Comparison of ENCODE assay signal across 1 cellular context in the genomic region with DNA sequence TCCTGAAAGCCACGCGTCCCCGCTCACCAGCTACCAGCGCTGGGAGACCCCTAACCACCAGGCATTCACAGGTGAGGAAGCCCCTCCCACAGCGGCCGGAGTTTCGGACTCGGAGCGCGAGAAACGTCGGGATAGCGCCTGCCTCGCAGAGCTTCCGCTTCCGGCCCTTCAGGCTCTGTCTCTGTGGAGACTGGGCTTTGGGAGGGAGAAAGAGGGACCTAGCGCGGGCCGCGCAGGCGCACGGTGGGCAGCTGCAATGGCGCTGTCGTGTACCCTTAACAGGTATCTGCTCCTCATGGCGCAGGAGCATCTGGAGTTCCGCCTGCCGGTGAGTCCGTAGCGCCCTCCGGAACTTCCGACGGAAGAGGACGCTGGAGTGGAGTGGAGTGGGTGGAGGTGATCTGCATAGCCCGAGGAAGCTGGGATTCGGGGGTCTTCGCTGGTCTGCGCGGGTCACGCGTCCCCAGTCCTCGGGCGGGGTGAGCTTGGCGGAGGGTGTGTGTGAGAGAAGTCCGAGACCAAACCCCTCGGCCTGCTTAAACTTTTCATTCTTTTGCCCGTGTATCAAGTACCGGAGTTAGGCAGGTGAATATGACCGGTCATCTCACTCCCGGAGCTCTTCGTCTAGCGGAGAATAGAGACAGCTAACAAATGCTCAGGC.
A peak's percentile ranks its signal among the peaks of the same experiment; 100 is the strongest.
TF ChIP-seq lines count a peak whose summit lies in the region.

A gene (plus strand): TSS at position 246 of the 661 bp plus-strand sequence. CDS start 11 bp downstream, at position 257.

TF ChIP-seq in K562, 482 proteins besides CTCF, POLR2A, EP300 and RAD21 (continued from another document and continues in another):
- TF ChIP-seq, protein P1, sequence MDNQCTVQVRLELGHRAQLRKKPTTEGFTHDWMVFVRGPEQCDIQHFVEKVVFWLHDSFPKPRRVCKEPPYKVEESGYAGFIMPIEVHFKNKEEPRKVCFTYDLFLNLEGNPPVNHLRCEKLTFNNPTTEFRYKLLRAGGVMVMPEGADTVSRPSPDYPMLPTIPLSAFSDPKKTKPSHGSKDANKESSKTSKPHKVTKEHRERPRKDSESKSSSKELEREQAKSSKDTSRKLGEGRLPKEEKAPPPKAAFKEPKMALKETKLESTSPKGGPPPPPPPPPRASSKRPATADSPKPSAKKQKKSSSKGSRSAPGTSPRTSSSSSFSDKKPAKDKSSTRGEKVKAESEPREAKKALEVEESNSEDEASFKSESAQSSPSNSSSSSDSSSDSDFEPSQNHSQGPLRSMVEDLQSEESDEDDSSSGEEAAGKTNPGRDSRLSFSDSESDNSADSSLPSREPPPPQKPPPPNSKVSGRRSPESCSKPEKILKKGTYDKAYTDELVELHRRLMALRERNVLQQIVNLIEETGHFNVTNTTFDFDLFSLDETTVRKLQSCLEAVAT (IDR thresholded peaks at IDR 0.05): no peak
- peak; percentile 63 for TF ChIP-seq BRD9 (IDR thresholded peaks at IDR 0.05; ENCODE audit: low read depth, partially characterized antibody)
- TF ChIP-seq ZNF3 (CRISPR knock-in tag; IDR thresholded peaks at IDR 0.05): no peak
- TF ChIP-seq, protein P2, sequence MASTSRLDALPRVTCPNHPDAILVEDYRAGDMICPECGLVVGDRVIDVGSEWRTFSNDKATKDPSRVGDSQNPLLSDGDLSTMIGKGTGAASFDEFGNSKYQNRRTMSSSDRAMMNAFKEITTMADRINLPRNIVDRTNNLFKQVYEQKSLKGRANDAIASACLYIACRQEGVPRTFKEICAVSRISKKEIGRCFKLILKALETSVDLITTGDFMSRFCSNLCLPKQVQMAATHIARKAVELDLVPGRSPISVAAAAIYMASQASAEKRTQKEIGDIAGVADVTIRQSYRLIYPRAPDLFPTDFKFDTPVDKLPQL (IDR thresholded peaks at IDR 0.05; ENCODE audit: extremely low read depth, insufficient read length): no peak
- TF ChIP-seq TCF7L2 (IDR thresholded peaks at IDR 0.05; ENCODE audit: low read depth, low read length): no peak
- TF ChIP-seq, protein P3, sequence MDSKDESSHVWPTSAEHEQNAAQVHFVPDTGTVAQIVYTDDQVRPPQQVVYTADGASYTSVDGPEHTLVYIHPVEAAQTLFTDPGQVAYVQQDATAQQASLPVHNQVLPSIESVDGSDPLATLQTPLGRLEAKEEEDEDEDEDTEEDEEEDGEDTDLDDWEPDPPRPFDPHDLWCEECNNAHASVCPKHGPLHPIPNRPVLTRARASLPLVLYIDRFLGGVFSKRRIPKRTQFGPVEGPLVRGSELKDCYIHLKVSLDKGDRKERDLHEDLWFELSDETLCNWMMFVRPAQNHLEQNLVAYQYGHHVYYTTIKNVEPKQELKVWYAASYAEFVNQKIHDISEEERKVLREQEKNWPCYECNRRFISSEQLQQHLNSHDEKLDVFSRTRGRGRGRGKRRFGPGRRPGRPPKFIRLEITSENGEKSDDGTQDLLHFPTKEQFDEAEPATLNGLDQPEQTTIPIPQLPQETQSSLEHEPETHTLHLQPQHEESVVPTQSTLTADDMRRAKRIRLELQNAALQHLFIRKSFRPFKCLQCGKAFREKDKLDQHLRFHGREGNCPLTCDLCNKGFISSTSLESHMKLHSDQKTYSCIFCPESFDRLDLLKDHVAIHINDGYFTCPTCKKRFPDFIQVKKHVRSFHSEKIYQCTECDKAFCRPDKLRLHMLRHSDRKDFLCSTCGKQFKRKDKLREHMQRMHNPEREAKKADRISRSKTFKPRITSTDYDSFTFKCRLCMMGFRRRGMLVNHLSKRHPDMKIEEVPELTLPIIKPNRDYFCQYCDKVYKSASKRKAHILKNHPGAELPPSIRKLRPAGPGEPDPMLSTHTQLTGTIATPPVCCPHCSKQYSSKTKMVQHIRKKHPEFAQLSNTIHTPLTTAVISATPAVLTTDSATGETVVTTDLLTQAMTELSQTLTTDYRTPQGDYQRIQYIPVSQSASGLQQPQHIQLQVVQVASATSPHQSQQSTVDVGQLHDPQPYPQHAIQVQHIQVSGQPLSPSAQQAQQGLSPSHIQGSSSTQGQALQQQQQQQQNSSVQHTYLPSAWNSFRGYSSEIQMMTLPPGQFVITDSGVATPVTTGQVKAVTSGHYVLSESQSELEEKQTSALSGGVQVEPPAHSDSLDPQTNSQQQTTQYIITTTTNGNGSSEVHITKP (IDR thresholded peaks at IDR 0.05; ENCODE audit: partially characterized antibody): no peak
- TF ChIP-seq PCBP1 (IDR thresholded peaks at IDR 0.05; ENCODE audit: low read depth, low read length, poor library complexity, severe bottlenecking): no peak
- no peak for TF ChIP-seq BMI1 (IDR thresholded peaks at IDR 0.05; ENCODE audit: low read length)
- TF ChIP-seq GABPA (tag; conservative IDR thresholded peaks at IDR 0.05; ENCODE audit: low read depth): peak; percentile 95
- TF ChIP-seq MYC (IDR thresholded peaks at IDR 0.05; ENCODE audit: low read depth, low read length): peak; percentile 80
- peak; percentile 61; the same call in 1 of the 2 replicates for TF ChIP-seq MYC (CRISPR knock-in tag; IDR thresholded peaks at IDR 0.05; ENCODE audit: borderline replicate concordance, low read depth)
- no peak for TF ChIP-seq ZNF124 (CRISPR knock-in tag; IDR thresholded peaks at IDR 0.05)
- TF ChIP-seq ZFP1 (CRISPR knock-in tag; IDR thresholded peaks at IDR 0.05): no peak
- peak; percentile 68 for TF ChIP-seq HNRNPLL (IDR thresholded peaks at IDR 0.05; ENCODE audit: low read depth, low read length, poor library complexity, severe bottlenecking)
- no peak for TF ChIP-seq ZNF23 (CRISPR knock-in tag; IDR thresholded peaks at IDR 0.05)
- TF ChIP-seq ZFX (CRISPR knock-in tag; IDR thresholded peaks at IDR 0.05): peak; percentile 52; the same call in 1 of the 2 replicates
- TF ChIP-seq ZNF354B (CRISPR knock-in tag; IDR thresholded peaks at IDR 0.05): no peak
- TF ChIP-seq LARP7 (IDR thresholded peaks at IDR 0.05): no peak
- TF ChIP-seq, protein P4, sequence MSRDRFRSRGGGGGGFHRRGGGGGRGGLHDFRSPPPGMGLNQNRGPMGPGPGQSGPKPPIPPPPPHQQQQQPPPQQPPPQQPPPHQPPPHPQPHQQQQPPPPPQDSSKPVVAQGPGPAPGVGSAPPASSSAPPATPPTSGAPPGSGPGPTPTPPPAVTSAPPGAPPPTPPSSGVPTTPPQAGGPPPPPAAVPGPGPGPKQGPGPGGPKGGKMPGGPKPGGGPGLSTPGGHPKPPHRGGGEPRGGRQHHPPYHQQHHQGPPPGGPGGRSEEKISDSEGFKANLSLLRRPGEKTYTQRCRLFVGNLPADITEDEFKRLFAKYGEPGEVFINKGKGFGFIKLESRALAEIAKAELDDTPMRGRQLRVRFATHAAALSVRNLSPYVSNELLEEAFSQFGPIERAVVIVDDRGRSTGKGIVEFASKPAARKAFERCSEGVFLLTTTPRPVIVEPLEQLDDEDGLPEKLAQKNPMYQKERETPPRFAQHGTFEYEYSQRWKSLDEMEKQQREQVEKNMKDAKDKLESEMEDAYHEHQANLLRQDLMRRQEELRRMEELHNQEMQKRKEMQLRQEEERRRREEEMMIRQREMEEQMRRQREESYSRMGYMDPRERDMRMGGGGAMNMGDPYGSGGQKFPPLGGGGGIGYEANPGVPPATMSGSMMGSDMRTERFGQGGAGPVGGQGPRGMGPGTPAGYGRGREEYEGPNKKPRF (IDR thresholded peaks at IDR 0.05; ENCODE audit: low read depth, low read length): no peak
- TF ChIP-seq GATA2 (CRISPR knock-in tag; IDR thresholded peaks at IDR 0.05): no peak
- no peak for TF ChIP-seq CBX8 (IDR thresholded peaks at IDR 0.05; ENCODE audit: borderline replicate concordance, extremely low read depth, low read depth, low read length, poor library complexity, severe bottlenecking)
- no peak for TF ChIP-seq ZSCAN29 (IDR thresholded peaks at IDR 0.05)
- peak; percentile 86 for TF ChIP-seq POLR2H (tag; IDR thresholded peaks at IDR 0.05; ENCODE audit: low read depth)
- peak; percentile 87 to 97 (median 95) for TF ChIP-seq YY1 (IDR thresholded peaks at IDR 0.05; ENCODE audit: borderline replicate concordance in 1 of 3, control insufficient read depth in 1 of 3, extremely low read depth in 1 of 3, insufficient read depth in 3 of 3, insufficient read length in 1 of 3, insufficient replicate concordance in 2 of 3, low read depth in 1 of 3, low read length in 2 of 3)
- TF ChIP-seq, protein P5, sequence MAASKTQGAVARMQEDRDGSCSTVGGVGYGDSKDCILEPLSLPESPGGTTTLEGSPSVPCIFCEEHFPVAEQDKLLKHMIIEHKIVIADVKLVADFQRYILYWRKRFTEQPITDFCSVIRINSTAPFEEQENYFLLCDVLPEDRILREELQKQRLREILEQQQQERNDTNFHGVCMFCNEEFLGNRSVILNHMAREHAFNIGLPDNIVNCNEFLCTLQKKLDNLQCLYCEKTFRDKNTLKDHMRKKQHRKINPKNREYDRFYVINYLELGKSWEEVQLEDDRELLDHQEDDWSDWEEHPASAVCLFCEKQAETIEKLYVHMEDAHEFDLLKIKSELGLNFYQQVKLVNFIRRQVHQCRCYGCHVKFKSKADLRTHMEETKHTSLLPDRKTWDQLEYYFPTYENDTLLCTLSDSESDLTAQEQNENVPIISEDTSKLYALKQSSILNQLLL (CRISPR knock-in tag; IDR thresholded peaks at IDR 0.05; ENCODE audit: borderline replicate concordance): no peak
- TF ChIP-seq LEF1 (IDR thresholded peaks at IDR 0.05): no peak
- TF ChIP-seq JUN (IDR thresholded peaks at IDR 0.05; ENCODE audit: borderline replicate concordance, low read depth, low read length): no peak
- no peak; the same call in 1 of the 2 replicates for TF ChIP-seq JUN (CRISPR knock-in tag; IDR thresholded peaks at IDR 0.05; ENCODE audit: borderline replicate concordance)
- TF ChIP-seq, protein P6, sequence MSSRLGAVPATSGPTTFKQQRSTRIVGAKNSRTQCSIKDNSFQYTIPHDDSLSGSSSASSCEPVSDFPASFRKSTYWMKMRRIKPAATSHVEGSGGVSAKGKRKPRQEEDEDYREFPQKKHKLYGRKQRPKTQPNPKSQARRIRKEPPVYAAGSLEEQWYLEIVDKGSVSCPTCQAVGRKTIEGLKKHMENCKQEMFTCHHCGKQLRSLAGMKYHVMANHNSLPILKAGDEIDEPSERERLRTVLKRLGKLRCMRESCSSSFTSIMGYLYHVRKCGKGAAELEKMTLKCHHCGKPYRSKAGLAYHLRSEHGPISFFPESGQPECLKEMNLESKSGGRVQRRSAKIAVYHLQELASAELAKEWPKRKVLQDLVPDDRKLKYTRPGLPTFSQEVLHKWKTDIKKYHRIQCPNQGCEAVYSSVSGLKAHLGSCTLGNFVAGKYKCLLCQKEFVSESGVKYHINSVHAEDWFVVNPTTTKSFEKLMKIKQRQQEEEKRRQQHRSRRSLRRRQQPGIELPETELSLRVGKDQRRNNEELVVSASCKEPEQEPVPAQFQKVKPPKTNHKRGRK (tag; IDR thresholded peaks at IDR 0.05): no peak
- TF ChIP-seq TRIM28 (IDR thresholded peaks at IDR 0.05): no peak
- peak; percentile 76 for TF ChIP-seq RFX1 (IDR thresholded peaks at IDR 0.05)
- no peak for TF ChIP-seq FOS (IDR thresholded peaks at IDR 0.05; ENCODE audit: extremely low read depth, insufficient read length)
- no peak for TF ChIP-seq PTBP1 (IDR thresholded peaks at IDR 0.05; ENCODE audit: low read depth, low read length)
- no peak for TF ChIP-seq ZNF212 (CRISPR knock-in tag; IDR thresholded peaks at IDR 0.05)
- TF ChIP-seq ZKSCAN3 (CRISPR knock-in tag; IDR thresholded peaks at IDR 0.05): no peak
- TF ChIP-seq, protein P7, sequence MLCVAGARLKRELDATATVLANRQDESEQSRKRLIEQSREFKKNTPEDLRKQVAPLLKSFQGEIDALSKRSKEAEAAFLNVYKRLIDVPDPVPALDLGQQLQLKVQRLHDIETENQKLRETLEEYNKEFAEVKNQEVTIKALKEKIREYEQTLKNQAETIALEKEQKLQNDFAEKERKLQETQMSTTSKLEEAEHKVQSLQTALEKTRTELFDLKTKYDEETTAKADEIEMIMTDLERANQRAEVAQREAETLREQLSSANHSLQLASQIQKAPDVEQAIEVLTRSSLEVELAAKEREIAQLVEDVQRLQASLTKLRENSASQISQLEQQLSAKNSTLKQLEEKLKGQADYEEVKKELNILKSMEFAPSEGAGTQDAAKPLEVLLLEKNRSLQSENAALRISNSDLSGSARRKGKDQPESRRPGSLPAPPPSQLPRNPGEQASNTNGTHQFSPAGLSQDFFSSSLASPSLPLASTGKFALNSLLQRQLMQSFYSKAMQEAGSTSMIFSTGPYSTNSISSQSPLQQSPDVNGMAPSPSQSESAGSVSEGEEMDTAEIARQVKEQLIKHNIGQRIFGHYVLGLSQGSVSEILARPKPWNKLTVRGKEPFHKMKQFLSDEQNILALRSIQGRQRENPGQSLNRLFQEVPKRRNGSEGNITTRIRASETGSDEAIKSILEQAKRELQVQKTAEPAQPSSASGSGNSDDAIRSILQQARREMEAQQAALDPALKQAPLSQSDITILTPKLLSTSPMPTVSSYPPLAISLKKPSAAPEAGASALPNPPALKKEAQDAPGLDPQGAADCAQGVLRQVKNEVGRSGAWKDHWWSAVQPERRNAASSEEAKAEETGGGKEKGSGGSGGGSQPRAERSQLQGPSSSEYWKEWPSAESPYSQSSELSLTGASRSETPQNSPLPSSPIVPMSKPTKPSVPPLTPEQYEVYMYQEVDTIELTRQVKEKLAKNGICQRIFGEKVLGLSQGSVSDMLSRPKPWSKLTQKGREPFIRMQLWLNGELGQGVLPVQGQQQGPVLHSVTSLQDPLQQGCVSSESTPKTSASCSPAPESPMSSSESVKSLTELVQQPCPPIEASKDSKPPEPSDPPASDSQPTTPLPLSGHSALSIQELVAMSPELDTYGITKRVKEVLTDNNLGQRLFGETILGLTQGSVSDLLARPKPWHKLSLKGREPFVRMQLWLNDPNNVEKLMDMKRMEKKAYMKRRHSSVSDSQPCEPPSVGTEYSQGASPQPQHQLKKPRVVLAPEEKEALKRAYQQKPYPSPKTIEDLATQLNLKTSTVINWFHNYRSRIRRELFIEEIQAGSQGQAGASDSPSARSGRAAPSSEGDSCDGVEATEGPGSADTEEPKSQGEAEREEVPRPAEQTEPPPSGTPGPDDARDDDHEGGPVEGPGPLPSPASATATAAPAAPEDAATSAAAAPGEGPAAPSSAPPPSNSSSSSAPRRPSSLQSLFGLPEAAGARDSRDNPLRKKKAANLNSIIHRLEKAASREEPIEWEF (CRISPR knock-in tag; IDR thresholded peaks at IDR 0.05): no peak
- TF ChIP-seq, protein P8, sequence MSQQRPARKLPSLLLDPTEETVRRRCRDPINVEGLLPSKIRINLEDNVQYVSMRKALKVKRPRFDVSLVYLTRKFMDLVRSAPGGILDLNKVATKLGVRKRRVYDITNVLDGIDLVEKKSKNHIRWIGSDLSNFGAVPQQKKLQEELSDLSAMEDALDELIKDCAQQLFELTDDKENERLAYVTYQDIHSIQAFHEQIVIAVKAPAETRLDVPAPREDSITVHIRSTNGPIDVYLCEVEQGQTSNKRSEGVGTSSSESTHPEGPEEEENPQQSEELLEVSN (IDR thresholded peaks at IDR 0.05; ENCODE audit: borderline replicate concordance in 1 of 2, extremely low read depth in 1 of 2, insufficient read depth in 1 of 2, insufficient read length in 1 of 2, low read depth in 1 of 2, low read length in 1 of 2, poor library complexity in 1 of 2, severe bottlenecking in 1 of 2): peak; percentile 75 to 81
- TF ChIP-seq, protein P9, sequence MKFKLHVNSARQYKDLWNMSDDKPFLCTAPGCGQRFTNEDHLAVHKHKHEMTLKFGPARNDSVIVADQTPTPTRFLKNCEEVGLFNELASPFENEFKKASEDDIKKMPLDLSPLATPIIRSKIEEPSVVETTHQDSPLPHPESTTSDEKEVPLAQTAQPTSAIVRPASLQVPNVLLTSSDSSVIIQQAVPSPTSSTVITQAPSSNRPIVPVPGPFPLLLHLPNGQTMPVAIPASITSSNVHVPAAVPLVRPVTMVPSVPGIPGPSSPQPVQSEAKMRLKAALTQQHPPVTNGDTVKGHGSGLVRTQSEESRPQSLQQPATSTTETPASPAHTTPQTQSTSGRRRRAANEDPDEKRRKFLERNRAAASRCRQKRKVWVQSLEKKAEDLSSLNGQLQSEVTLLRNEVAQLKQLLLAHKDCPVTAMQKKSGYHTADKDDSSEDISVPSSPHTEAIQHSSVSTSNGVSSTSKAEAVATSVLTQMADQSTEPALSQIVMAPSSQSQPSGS (CRISPR knock-in tag; IDR thresholded peaks at IDR 0.05): no peak
- TF ChIP-seq TBP (optimal IDR thresholded peaks at IDR 0.05; ENCODE audit: low read depth, low read length): peak; percentile 95
- no peak for TF ChIP-seq STAG1 (CRISPR knock-in tag; IDR thresholded peaks at IDR 0.05; ENCODE audit: borderline replicate concordance)
